Comparison of ENCODE assay signal across 34 cellular contexts in genomic region chr1:114196992-114197907, GRCh38. TPM values are rescaled to one million over a fixed set of nuclear protein-coding genes. Genes with fewer than 3 reads are reported as not detected.
"Had no signal": no experiment of that assay in that cellular context is flagged by ENCODE, and none has a peak within 500 bp of the region (broad histone marks: within the 10 kb centered on the region; RNA-seq: fewer than 3 reads in every experiment).

No MANE protein-coding gene starts in this region.

- H3K9me3 Mint-ChIP-seq: activated CD4-positive, alpha-beta memory T cell treated with anti-CD3 and anti-CD28 coated beads, Interleukin-2, amount 10 ng/mL, durations not matched to agents 7 days and 5 days; activated CD4-positive, alpha-beta T cell treated with anti-CD3 and anti-CD28 coated beads, Interleukin-2, amount 10 ng/mL, durations not matched to agents 7 days and 5 days; activated naive CD4-positive, alpha-beta T cell treated with anti-CD3 and anti-CD28 coated beads, Interleukin-2, amount 50 U/mL, for 72 hours; activated naive CD8-positive, alpha-beta T cell treated with anti-CD3 and anti-CD28 coated beads, Interleukin-2, amount 10 ng/mL, durations not matched to agents 7 days and 5 days; activated T-cell treated with anti-CD3 and anti-CD28 coated beads, Interleukin-2, amount 50 U/mL, for 24 hours; activated T-cell treated with anti-CD3 and anti-CD28 coated beads, Interleukin-2, amount 50 U/mL, for 72 hours; central memory CD8-positive, alpha-beta T cell; dendritic cell treated with granulocyte-macrophage colony-stimulating factor and Interleukin-4, amounts not matched to agents 40 ng/mL and 50 ng/mL, for 4 days; effector memory CD8-positive, alpha-beta T cell; T-helper 1 cell treated with Interleukin-12 subunit alpha and Interleukin-12 subunit beta and Interleukin-4 antibody, amounts not matched to agents 30 μg/mL and 1 μg/mL, for 36 hours had no signal

- H3K27me3 ChIP-seq: ascending aorta, gastrocnemius medialis had no signal

- H3K4me1 ChIP-seq: ascending aorta, breast epithelium, esophagus muscularis mucosa, foreskin keratinocyte, gastrocnemius medialis had no signal

- H3K4me1 Mint-ChIP-seq: activated CD4-positive, alpha-beta memory T cell treated with anti-CD3 and anti-CD28 coated beads, Interleukin-2, amount 10 ng/mL, durations not matched to agents 7 days and 5 days; activated naive CD8-positive, alpha-beta T cell treated with anti-CD3 and anti-CD28 coated beads, Interleukin-2, amount 10 ng/mL, durations not matched to agents 7 days and 5 days; brain had no signal

- H3K36me3 Mint-ChIP-seq: activated naive CD4-positive, alpha-beta T cell treated with anti-CD3 and anti-CD28 coated beads, Interleukin-2, amount 10 ng/mL, durations not matched to agents 7 days and 5 days; activated naive CD4-positive, alpha-beta T cell treated with anti-CD3 and anti-CD28 coated beads, Interleukin-2, amount 50 U/mL, for 72 hours; activated naive CD8-positive, alpha-beta T cell treated with anti-CD3 and anti-CD28 coated beads, Interleukin-2, amount 10 ng/mL, durations not matched to agents 7 days and 5 days; brain had no signal

- ATAC-seq: activated naive CD4-positive, alpha-beta T cell treated with anti-CD3 and anti-CD28 coated beads, Interleukin-2, amount 50 U/mL, for 72 hours; activated T-cell treated with anti-CD3 and anti-CD28 coated beads, Interleukin-2, amount 50 U/mL, for 72 hours; effector memory CD8-positive, alpha-beta T cell; foreskin keratinocyte; gastrocnemius medialis; heart left ventricle had no signal

- H3K4me3 ChIP-seq: ascending aorta, breast epithelium, cardiac muscle cell, coronary artery, esophagus muscularis mucosa, gastrocnemius medialis, heart left ventricle had no signal

- H3K4me3 Mint-ChIP-seq: activated CD4-positive, alpha-beta memory T cell treated with anti-CD3 and anti-CD28 coated beads, Interleukin-2, amount 10 ng/mL, durations not matched to agents 7 days and 5 days; activated CD4-positive, alpha-beta T cell treated with anti-CD3 and anti-CD28 coated beads, Interleukin-2, amount 10 ng/mL, durations not matched to agents 7 days and 5 days; activated naive CD4-positive, alpha-beta T cell treated with anti-CD3 and anti-CD28 coated beads, Interleukin-2, amount 10 ng/mL, durations not matched to agents 7 days and 5 days; activated naive CD8-positive, alpha-beta T cell treated with anti-CD3 and anti-CD28 coated beads, Interleukin-2, amount 10 ng/mL, durations not matched to agents 7 days and 5 days; activated T-cell treated with anti-CD3 and anti-CD28 coated beads, Interleukin-2, amount 50 U/mL, for 24 hours; activated T-cell treated with anti-CD3 and anti-CD28 coated beads, Interleukin-2, amount 50 U/mL, for 72 hours; brain; central memory CD8-positive, alpha-beta T cell; dendritic cell treated with granulocyte-macrophage colony-stimulating factor and Interleukin-4, amounts not matched to agents 40 ng/mL and 50 ng/mL, for 4 days; effector memory CD8-positive, alpha-beta T cell; T-helper 1 cell treated with Interleukin-12 subunit alpha and Interleukin-12 subunit beta and Interleukin-4 antibody, amounts not matched to agents 30 μg/mL and 1 μg/mL, for 36 hours had no signal

- H3K27ac ChIP-seq: ascending aorta, breast epithelium, cardiac muscle cell, coronary artery, esophagus muscularis mucosa, foreskin keratinocyte, gastrocnemius medialis, heart left ventricle, WERI-Rb-1 had no signal

- H3K36me3 ChIP-seq: ascending aorta, breast epithelium, cardiac muscle cell, esophagus muscularis mucosa, gastrocnemius medialis, heart left ventricle, WERI-Rb-1 had no signal

- DNase-seq: activated CD4-positive, alpha-beta memory T cell treated with anti-CD3 and anti-CD28 coated beads, Interleukin-2, amount 10 ng/mL, durations not matched to agents 7 days and 5 days; activated CD4-positive, alpha-beta T cell treated with anti-CD3 and anti-CD28 coated beads for 1 hour; activated CD4-positive, alpha-beta T cell treated with anti-CD3 and anti-CD28 coated beads for 4 hours; activated CD4-positive, alpha-beta T cell treated with anti-CD3 and anti-CD28 coated beads, Interleukin-2, amount 10 ng/mL, durations not matched to agents 7 days and 5 days; activated CD4-positive, alpha-beta T cell treated with anti-CD3 and anti-CD28 coated beads, Interleukin-2, amount 50 U/mL, for 4 hours; activated CD4-positive, CD25-positive, alpha-beta regulatory T cell; activated CD8-positive, alpha-beta memory T cell treated with anti-CD3 and anti-CD28 coated beads, Interleukin-2, amount 50 U/mL, for 48 hours; activated gamma-delta T cell; activated naive CD4-positive, alpha-beta T cell; activated naive CD4-positive, alpha-beta T cell treated with anti-CD3 and anti-CD28 coated beads, Interleukin-2, amount 10 ng/mL, durations not matched to agents 7 days and 5 days; activated naive CD8-positive, alpha-beta T cell treated with anti-CD3 and anti-CD28 coated beads, Interleukin-2, amount 10 ng/mL, durations not matched to agents 7 days and 5 days; activated T-cell treated with anti-CD3 and anti-CD28 coated beads for 4 hours; activated T-cell treated with anti-CD3 and anti-CD28 coated beads, Interleukin-2, amount 50 U/mL, for 24 hours; activated T-cell treated with anti-CD3 and anti-CD28 coated beads, Interleukin-2, amount 50 U/mL, for 72 hours; effector CD4-positive, alpha-beta T cell; effector memory CD8-positive, alpha-beta T cell; erythroblast; foreskin keratinocyte; gastrocnemius medialis; glutamatergic neuron; heart left ventricle; T-helper 9 cell; WERI-Rb-1 had no signal

- H3K27ac Mint-ChIP-seq: activated CD4-positive, alpha-beta memory T cell treated with anti-CD3 and anti-CD28 coated beads, Interleukin-2, amount 10 ng/mL, durations not matched to agents 7 days and 5 days; activated CD4-positive, alpha-beta T cell treated with anti-CD3 and anti-CD28 coated beads, Interleukin-2, amount 10 ng/mL, durations not matched to agents 7 days and 5 days; activated naive CD4-positive, alpha-beta T cell treated with anti-CD3 and anti-CD28 coated beads, Interleukin-2, amount 10 ng/mL, durations not matched to agents 7 days and 5 days; activated naive CD4-positive, alpha-beta T cell treated with anti-CD3 and anti-CD28 coated beads, Interleukin-2, amount 50 U/mL, for 72 hours; activated naive CD8-positive, alpha-beta T cell treated with anti-CD3 and anti-CD28 coated beads, Interleukin-2, amount 10 ng/mL, durations not matched to agents 7 days and 5 days; activated T-cell treated with anti-CD3 and anti-CD28 coated beads, Interleukin-2, amount 50 U/mL, for 24 hours; activated T-cell treated with anti-CD3 and anti-CD28 coated beads, Interleukin-2, amount 50 U/mL, for 72 hours; brain; dendritic cell treated with granulocyte-macrophage colony-stimulating factor and Interleukin-4, amounts not matched to agents 40 ng/mL and 50 ng/mL, for 4 days; effector memory CD8-positive, alpha-beta T cell; T-helper 1 cell treated with Interleukin-12 subunit alpha and Interleukin-12 subunit beta and Interleukin-4 antibody, amounts not matched to agents 30 μg/mL and 1 μg/mL, for 36 hours had no signal

- H3K9me3 ChIP-seq: breast epithelium, esophagus muscularis mucosa, gastrocnemius medialis, heart left ventricle had no signal

RNA-seq across cellular contexts. Expression of gene SYT6, which starts 43.6 kb away (rescaled TPM):
- total RNA-seq: activated CD4-positive, alpha-beta memory T cell treated with anti-CD3 and anti-CD28 coated beads, Interleukin-2, amount 10 ng/mL, durations not matched to agents 7 days and 5 days; activated CD4-positive, alpha-beta T cell treated with anti-CD3 and anti-CD28 coated beads, Interleukin-2, amount 10 ng/mL, durations not matched to agents 7 days and 5 days; activated naive CD8-positive, alpha-beta T cell treated with anti-CD3 and anti-CD28 coated beads, Interleukin-2, amount 10 ng/mL, durations not matched to agents 7 days and 5 days; activated T-cell treated with anti-CD3 and anti-CD28 coated beads, Interleukin-2, amount 50 U/mL, for 72 hours; ascending aorta; foreskin keratinocyte; T-helper 2 cell treated with Interferon-gamma antibody and Interleukin-4, amounts not matched to agents 100 ng/mL and 5 ng/mL, for 36 hours had no signal
- polyA plus RNA-seq: cardiac muscle cell, foreskin keratinocyte had no signal
